In the genomic region with DNA sequence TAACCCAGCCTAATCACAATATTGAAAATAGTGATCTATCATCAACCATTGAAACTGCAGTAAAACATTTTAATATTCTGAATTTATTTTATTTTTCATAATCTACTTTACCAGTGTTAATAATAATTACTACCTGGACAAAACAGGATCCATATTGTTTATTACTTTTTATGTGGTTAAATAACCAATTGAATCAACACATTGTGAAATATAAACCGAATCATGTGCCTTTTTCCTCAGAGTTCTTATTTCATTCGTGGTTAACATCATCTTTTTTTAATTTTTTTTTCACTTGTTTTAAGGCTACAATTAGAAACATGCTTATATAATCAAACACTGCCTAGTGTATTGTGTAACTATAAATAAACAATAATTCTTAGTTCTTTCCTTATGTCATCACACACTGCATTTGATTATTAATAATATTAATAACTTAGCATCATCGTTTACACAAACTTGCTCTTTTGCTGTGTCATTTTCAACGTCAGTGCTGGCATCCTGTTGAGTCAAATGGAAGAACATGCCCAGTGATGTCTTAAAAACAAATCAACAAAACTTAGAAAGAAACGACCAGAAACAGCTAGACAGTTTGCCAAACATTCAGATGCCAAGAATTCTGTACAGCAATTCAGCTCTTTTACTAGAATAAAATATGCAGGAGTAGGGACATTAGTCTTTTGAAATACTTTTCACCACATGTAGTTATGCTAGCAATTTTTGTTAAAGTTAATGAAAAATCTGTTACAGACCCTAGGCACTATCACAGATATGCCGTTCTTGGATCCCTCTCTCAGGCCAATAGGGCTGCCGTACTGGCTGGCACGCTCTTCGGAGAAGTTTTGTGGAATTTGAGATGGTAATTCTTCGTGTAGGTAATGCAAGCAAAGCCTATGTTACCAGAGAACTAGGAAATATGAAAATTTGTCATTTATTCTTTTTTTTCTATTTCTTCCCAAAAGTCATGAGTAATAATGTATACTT, we compare ENCODE assay signal across 15 cellular contexts.
DNase-seq lines count a peak whose midpoint lies in the region; ATAC-seq, FAIRE-seq and TF ChIP-seq lines count a peak whose summit lies in the region.
"Had no signal": no experiment of that assay in that cellular context is flagged by ENCODE, and none has a peak within 500 bp of the region (broad histone marks: within the 10 kb centered on the region; RNA-seq: fewer than 3 reads in every experiment).

No MANE protein-coding gene starts in this region.

- no peaks in the 10 kb centered on the region for H3K27me3 ChIP-seq in left ventricle myocardium inferior (ENCODE audit: low read depth)
- no peaks in the 10 kb centered on the region for H3K27me3 ChIP-seq in keratinocyte (ENCODE audit: control insufficient read depth, extremely low read depth, insufficient read depth, low read length)
- no peaks in the 10 kb centered on the region for H3K27me3 ChIP-seq in thoracic aorta (replicated peaks; ENCODE audit: insufficient read depth)
- H3K27me3 ChIP-seq: dorsolateral prefrontal cortex had no signal

- no peaks in the 10 kb centered on the region for H3K36me3 ChIP-seq in left ventricle myocardium inferior
- H3K36me3 ChIP-seq in keratinocyte (ENCODE audit: control insufficient read depth in 2 of 2, extremely low read depth in 1 of 2, insufficient read depth in 2 of 2, low read length in 2 of 2) = no peaks in the 10 kb centered on the region
- no peaks in the 10 kb centered on the region for H3K36me3 ChIP-seq in thoracic aorta

- H3K9me3 ChIP-seq in left ventricle myocardium inferior (replicated peaks) = peaks cover 26% of the 10 kb centered on the region
- H3K9me3 ChIP-seq in keratinocyte (ENCODE audit: control insufficient read depth, low read depth, low read length) = no peaks in the 10 kb centered on the region
- H3K9me3 ChIP-seq in thoracic aorta = no peaks in the 10 kb centered on the region

- H2AFZ ChIP-seq in keratinocyte (ENCODE audit: control insufficient read depth, low read length) = no peak overlapping the region

- dilution Hi-C loops in keratinocyte (cut with MboI; ENCODE audit: extremely low pct_ligation_motif_present, low sequenced_read_pairs) = no loop called here

- H3K27ac ChIP-seq in left ventricle myocardium inferior (replicated peaks) (no peak overlapping the region), keratinocyte (ENCODE audit: control insufficient read depth, insufficient read depth, low read length) (no peak overlapping the region), thoracic aorta (peak overlapping the region in 1 of 2 donors; percentile 16)
- H3K27ac ChIP-seq: dorsolateral prefrontal cortex, HL-60, RWPE1 had no signal

- H3K9me3 Mint-ChIP-seq in glutamatergic neuron (ENCODE audit: unreplicated experiment) = peaks cover 7% of the 10 kb centered on the region
- H3K9me3 Mint-ChIP-seq: activated naive CD4-positive, alpha-beta T cell treated with anti-CD3 and anti-CD28 coated beads, Interleukin-2, amount 50 U/mL, for 72 hours had no signal

- ATAC-seq in left cardiac atrium (peak in 1 of 2 donors; percentile 36), thoracic aorta (ENCODE audit: insufficient number of reproducible peaks, low FRiP score, low read depth) (no peak)
- ATAC-seq: activated naive CD4-positive, alpha-beta T cell treated with anti-CD3 and anti-CD28 coated beads, Interleukin-2, amount 50 U/mL, for 72 hours had no signal

- no peak overlapping the region for H3K4me3 ChIP-seq in left ventricle myocardium inferior
- H3K4me3 ChIP-seq in keratinocyte (ENCODE audit: control insufficient read depth in 2 of 3, extremely low read depth in 1 of 3, insufficient read depth in 2 of 3, low read depth in 1 of 3, low read length in 3 of 3) = no peak overlapping the region
- H3K4me3 ChIP-seq in thoracic aorta = peak overlapping the region; percentile 38

- DNase-seq in left cardiac atrium (peak; percentile 19), left ventricle myocardium inferior (no peak), brain pericyte (ENCODE audit: low read depth, low spot score) (peak; percentile 30), keratinocyte (ENCODE audit: low read depth, low spot score) (peak; percentile 1), thoracic aorta (ENCODE audit: low spot score) (no peak), glutamatergic neuron (no peak), NCI-H1105 (lab: John Stamatoyannopoulos, UW) (no peak), Kasumi-1 (lab: John Stamatoyannopoulos, UW) (no peak)
- DNase-seq: activated CD8-positive, alpha-beta memory T cell treated with anti-CD3 and anti-CD28 coated beads, Interleukin-2, amount 50 U/mL, for 4 hours; DND-41; dorsolateral prefrontal cortex; trophoblast cell had no signal

- H3K79me2 ChIP-seq in keratinocyte (ENCODE audit: control insufficient read depth, insufficient read depth, low read length) = no peaks in the 10 kb centered on the region

- FAIRE-seq in keratinocyte (lab: Jason Lieb, UNC) = no peak

- intact Hi-C loops in left cardiac atrium (cut with DNase I) = no loop called here
- intact Hi-C loops in left ventricle myocardium inferior (cut with micrococcal nuclease) = no loop called here

- no peak overlapping the region for H3K27ac Mint-ChIP-seq in glutamatergic neuron (ENCODE audit: unreplicated experiment)
- H3K27ac Mint-ChIP-seq: activated naive CD4-positive, alpha-beta T cell treated with anti-CD3 and anti-CD28 coated beads, Interleukin-2, amount 50 U/mL, for 72 hours had no signal

- no peak overlapping the region for H3K4me3 Mint-ChIP-seq in glutamatergic neuron (ENCODE audit: unreplicated experiment)

- no peaks in the 10 kb centered on the region for H4K20me1 ChIP-seq in keratinocyte (ENCODE audit: control insufficient read depth, extremely low read depth, insufficient read depth, low read length)

- H3K4me1 ChIP-seq in left ventricle myocardium inferior = no peaks in the 10 kb centered on the region
- H3K4me1 ChIP-seq in keratinocyte (ENCODE audit: control insufficient read depth, extremely low read depth, insufficient read depth, low read length) = peaks cover 11% of the 10 kb centered on the region
- peaks cover 0 to 5% of the 10 kb centered on the region in 2 donors for H3K4me1 ChIP-seq in thoracic aorta (ENCODE audit: control insufficient read depth in 1 of 2, low read depth in 2 of 2)

- H3K27me3 Mint-ChIP-seq in glutamatergic neuron (ENCODE audit: unreplicated experiment) = no peaks in the 10 kb centered on the region

- no peaks in the 10 kb centered on the region for H3K36me3 Mint-ChIP-seq in glutamatergic neuron (ENCODE audit: unreplicated experiment)
- H3K36me3 Mint-ChIP-seq: activated naive CD4-positive, alpha-beta T cell treated with anti-CD3 and anti-CD28 coated beads, Interleukin-2, amount 50 U/mL, for 72 hours had no signal

- no peaks in the 10 kb centered on the region for H3K9me1 ChIP-seq in keratinocyte (ENCODE audit: control insufficient read depth, extremely low read depth, insufficient read depth, low read length)

- H3K9ac ChIP-seq in keratinocyte (ENCODE audit: control insufficient read depth, extremely low read depth, insufficient read depth, low read length) = no peak overlapping the region

- no peaks in the 10 kb centered on the region for H3K4me1 Mint-ChIP-seq in glutamatergic neuron (ENCODE audit: low read depth, unreplicated experiment)

- H3K4me2 ChIP-seq in keratinocyte (ENCODE audit: control insufficient read depth, extremely low read depth, insufficient read depth, low read depth, low read length) = no peak overlapping the region

- TF ChIP-seq CTCF in left ventricle myocardium inferior (IDR thresholded peaks at IDR 0.05; ENCODE audit: borderline replicate concordance) (no peak), keratinocyte (optimal IDR thresholded peaks at IDR 0.05 in 1 of 3, IDR thresholded peaks at IDR 0.05 in 1 of 3, conservative IDR thresholded peaks at IDR 0.05 in 1 of 3; ENCODE audit: extremely low read depth in 1 of 3, insufficient read depth in 2 of 3, low read length in 3 of 3) (no peak), thoracic aorta (IDR thresholded peaks at IDR 0.05) (no peak), glutamatergic neuron (IDR thresholded peaks at IDR 0.05; ENCODE audit: partially characterized antibody, unreplicated experiment) (no peak)

Comparison
In these comparisons a context has a peak if more than half of its experiments do, and no peak if none do; other contexts are left out.
1. DNase-seq: peak in left cardiac atrium (single experiment), brain pericyte (single experiment) and keratinocyte (single experiment); none in left ventricle myocardium inferior (single experiment), thoracic aorta (single experiment), glutamatergic neuron (single experiment), NCI-H1105 (single experiment) and Kasumi-1 (0 of 2).